ENCODE assay signal across 11 cellular contexts in the genomic region with DNA sequence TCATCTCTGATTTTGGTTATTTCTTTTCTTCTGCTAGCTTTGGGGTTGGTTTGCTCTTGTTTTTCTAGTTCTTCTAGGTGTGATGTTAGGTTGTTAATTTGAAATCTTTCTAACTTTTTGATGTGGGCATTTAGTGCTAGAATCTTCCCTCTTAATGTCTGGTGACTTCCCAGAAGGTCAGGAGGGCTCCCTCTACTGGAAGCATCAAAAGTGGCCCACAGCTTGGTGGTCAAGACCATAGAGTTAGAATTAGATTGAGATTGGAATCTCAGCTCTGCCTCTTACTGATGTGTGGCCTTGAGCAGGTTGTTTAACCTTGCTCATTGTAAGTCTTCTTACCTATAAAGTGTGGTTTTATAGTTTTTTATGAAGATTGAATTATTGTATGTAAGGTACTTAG.
DNase-seq lines count a peak whose midpoint lies in the region; ATAC-seq and TF ChIP-seq lines count a peak whose summit lies in the region.
"Had no signal": no experiment of that assay in that cellular context is flagged by ENCODE, and none has a peak within 500 bp of the region (broad histone marks: within the 10 kb centered on the region; RNA-seq: fewer than 3 reads in every experiment).

No MANE protein-coding gene starts in this region.

- H3K27ac ChIP-seq in SK-N-SH (ENCODE audit: low read depth in 2 of 2, low read length in 1 of 2) (no peak overlapping the region), neural progenitor cell (no peak overlapping the region)
- H3K27ac ChIP-seq: coronary artery had no signal

- H3K27me3 ChIP-seq in SK-N-SH (ENCODE audit: insufficient read depth) (no peaks in the 10 kb centered on the region), neural progenitor cell (no peaks in the 10 kb centered on the region)

- H3K9ac ChIP-seq in SK-N-SH, result no peak overlapping the region
- H3K9ac ChIP-seq in neural progenitor cell, result no peak overlapping the region

- peaks cover 21% of the 10 kb centered on the region for H3K9me3 Mint-ChIP-seq in chondrocyte (ENCODE audit: low read depth)
- peaks cover 14% of the 10 kb centered on the region for H3K9me3 Mint-ChIP-seq in neural progenitor cell

- no peak for TF ChIP-seq EP300 in SK-N-SH (IDR thresholded peaks at IDR 0.05; ENCODE audit: borderline replicate concordance in 1 of 2, low read depth in 1 of 2, low read length in 1 of 2)

- H3K4me3 ChIP-seq in SK-N-SH (ENCODE audit: low read depth in 2 of 2, low read length in 1 of 2) (no peak overlapping the region), neural progenitor cell (no peak overlapping the region)
- H3K4me3 ChIP-seq: coronary artery had no signal

- H4K20me1 ChIP-seq in SK-N-SH (ENCODE audit: insufficient read depth) (no peaks in the 10 kb centered on the region), neural progenitor cell (ENCODE audit: low read depth) (no peaks in the 10 kb centered on the region)

- H3K4me1 ChIP-seq in SK-N-SH (ENCODE audit: control insufficient read depth in 1 of 2, insufficient read depth in 2 of 2, low read depth in 1 of 2, low read length in 1 of 2) (peaks cover 8 to 12% of the 10 kb centered on the region in 2 experiments; a peak in 2 of 4 replicates), neural progenitor cell (no peaks in the 10 kb centered on the region)

- H3K4me1 Mint-ChIP-seq in chondrocyte (ENCODE audit: low read depth), result no peaks in the 10 kb centered on the region
- H3K4me1 Mint-ChIP-seq in neural progenitor cell, result no peaks in the 10 kb centered on the region
- H3K4me1 Mint-ChIP-seq: B cell had no signal

- no peaks in the 10 kb centered on the region for H3K36me3 ChIP-seq in SK-N-SH (replicated peaks in 1 of 2; ENCODE audit: control insufficient read depth in 1 of 2, insufficient read depth in 2 of 2, low read length in 1 of 2)
- no peaks in the 10 kb centered on the region for H3K36me3 ChIP-seq in neural progenitor cell

- H3F3A ChIP-seq in SK-N-SH (replicated peaks; ENCODE audit: insufficient read depth), result no peaks in the 10 kb centered on the region
- H3F3A ChIP-seq in neural progenitor cell (ENCODE audit: low read depth), result no peaks in the 10 kb centered on the region

- no peak overlapping the region for H2AFZ ChIP-seq in SK-N-SH (ENCODE audit: low read depth)
- H2AFZ ChIP-seq in neural progenitor cell (replicated peaks), result no peak overlapping the region

- POLR2A ChIA-PET in SK-N-SH (lab: Yijun Ruan, JAX), result no interaction called here

- H3K4me3 Mint-ChIP-seq in chondrocyte (ENCODE audit: unreplicated experiment) (no peak overlapping the region), neural progenitor cell (no peak overlapping the region)
- H3K4me3 Mint-ChIP-seq: B cell had no signal

- CTCF ChIA-PET in SK-N-SH (lab: Yijun Ruan, JAX), result interaction anchor here (1.4 kb wide), 1 partner anchor 71 kb away, joined by 3 read pairs; no protein-coding TSS in a partner anchor

- H3K79me2 ChIP-seq in SK-N-SH (ENCODE audit: insufficient read depth), result no peaks in the 10 kb centered on the region
- no peaks in the 10 kb centered on the region for H3K79me2 ChIP-seq in neural progenitor cell (ENCODE audit: low read depth)

- ATAC-seq in SK-N-SH treated with all-trans-retinoic acid at 6 μM for 48 hours, result no peak
- ATAC-seq in GM21360 (IDR thresholded peaks at IDR 0.05; ENCODE audit: unreplicated experiment), result no peak

- H3K27ac Mint-ChIP-seq in chondrocyte (ENCODE audit: unreplicated experiment) (no peak overlapping the region), neural progenitor cell (no peak overlapping the region)
- H3K27ac Mint-ChIP-seq: B cell had no signal

- H3K9me2 ChIP-seq in SK-N-SH, result no peaks in the 10 kb centered on the region

- H3K9me3 ChIP-seq in SK-N-SH (no peaks in the 10 kb centered on the region), neural progenitor cell (ENCODE audit: low read depth) (no peaks in the 10 kb centered on the region)

- H3K36me3 Mint-ChIP-seq in chondrocyte (ENCODE audit: low read depth) (peaks cover 4% of the 10 kb centered on the region), neural progenitor cell (no peaks in the 10 kb centered on the region)

- TF ChIP-seq RAD21 in SK-N-SH (IDR thresholded peaks at IDR 0.05; ENCODE audit: low read length), result no peak

- H3K27me3 Mint-ChIP-seq in chondrocyte (ENCODE audit: low read depth) (no peaks in the 10 kb centered on the region), neural progenitor cell (ENCODE audit: insufficient read depth, low read depth) (peaks cover 4% of the 10 kb centered on the region)

- TF ChIP-seq CTCF in SK-N-SH (IDR thresholded peaks at IDR 0.05) (peak; percentile 48), LNCAP (IDR thresholded peaks at IDR 0.05) (peak; percentile 46; the same call in 1 of the 2 replicates), chondrocyte (IDR thresholded peaks at IDR 0.05) (peak; percentile 27), neural progenitor cell (IDR thresholded peaks at IDR 0.05) (peak; percentile 50)

- no peak overlapping the region for H3K4me2 ChIP-seq in SK-N-SH
- no peak overlapping the region for H3K4me2 ChIP-seq in neural progenitor cell

- DNase-seq in SK-N-SH, result no peak
- DNase-seq in chondrocyte (ENCODE audit: low spot score), result no peak
- DNase-seq in neural progenitor cell (ENCODE audit: low spot score), result peak; percentile 12
- no peak for DNase-seq in retina
- no peak for DNase-seq in central memory CD4-positive, alpha-beta T cell
- DNase-seq: activated T-cell treated with anti-CD3 and anti-CD28 coated beads, Interleukin-2, amount 50 U/mL, for 1 hour had no signal

TF ChIP-seq in SK-N-SH, 30 proteins besides CTCF, POLR2A, EP300 and RAD21 (continues in another document):
- no peak for TF ChIP-seq TAF1 (IDR thresholded peaks at IDR 0.05; ENCODE audit: borderline replicate concordance, low read depth, low read length)
- TF ChIP-seq, protein P1, sequence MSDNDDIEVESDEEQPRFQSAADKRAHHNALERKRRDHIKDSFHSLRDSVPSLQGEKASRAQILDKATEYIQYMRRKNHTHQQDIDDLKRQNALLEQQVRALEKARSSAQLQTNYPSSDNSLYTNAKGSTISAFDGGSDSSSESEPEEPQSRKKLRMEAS (IDR thresholded peaks at IDR 0.05; ENCODE audit: low read depth), result no peak
- no peak for TF ChIP-seq TCF12 (IDR thresholded peaks at IDR 0.05)
- TF ChIP-seq, protein P2, sequence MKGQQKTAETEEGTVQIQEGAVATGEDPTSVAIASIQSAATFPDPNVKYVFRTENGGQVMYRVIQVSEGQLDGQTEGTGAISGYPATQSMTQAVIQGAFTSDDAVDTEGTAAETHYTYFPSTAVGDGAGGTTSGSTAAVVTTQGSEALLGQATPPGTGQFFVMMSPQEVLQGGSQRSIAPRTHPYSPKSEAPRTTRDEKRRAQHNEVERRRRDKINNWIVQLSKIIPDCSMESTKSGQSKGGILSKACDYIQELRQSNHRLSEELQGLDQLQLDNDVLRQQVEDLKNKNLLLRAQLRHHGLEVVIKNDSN (IDR thresholded peaks at IDR 0.05; ENCODE audit: borderline replicate concordance, low read depth), result no peak
- TF ChIP-seq GATA2 (CRISPR knock-in tag; IDR thresholded peaks at IDR 0.05), result no peak
- TF ChIP-seq YY1 (IDR thresholded peaks at IDR 0.05; ENCODE audit: low read depth), result no peak
- TF ChIP-seq, protein P3, sequence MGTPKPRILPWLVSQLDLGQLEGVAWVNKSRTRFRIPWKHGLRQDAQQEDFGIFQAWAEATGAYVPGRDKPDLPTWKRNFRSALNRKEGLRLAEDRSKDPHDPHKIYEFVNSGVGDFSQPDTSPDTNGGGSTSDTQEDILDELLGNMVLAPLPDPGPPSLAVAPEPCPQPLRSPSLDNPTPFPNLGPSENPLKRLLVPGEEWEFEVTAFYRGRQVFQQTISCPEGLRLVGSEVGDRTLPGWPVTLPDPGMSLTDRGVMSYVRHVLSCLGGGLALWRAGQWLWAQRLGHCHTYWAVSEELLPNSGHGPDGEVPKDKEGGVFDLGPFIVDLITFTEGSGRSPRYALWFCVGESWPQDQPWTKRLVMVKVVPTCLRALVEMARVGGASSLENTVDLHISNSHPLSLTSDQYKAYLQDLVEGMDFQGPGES (IDR thresholded peaks at IDR 0.05; ENCODE audit: low read depth, low read length), result no peak
- no peak for TF ChIP-seq CHD2 (IDR thresholded peaks at IDR 0.05; ENCODE audit: low read length, partially characterized antibody)
- TF ChIP-seq SMC3 (IDR thresholded peaks at IDR 0.05; ENCODE audit: low read depth, low read length), result no peak
- no peak for TF ChIP-seq JUND (IDR thresholded peaks at IDR 0.05)
- no peak for TF ChIP-seq FOXM1 (IDR thresholded peaks at IDR 0.05; ENCODE audit: low read depth)

TF ChIP-seq in SK-N-SH treated with all-trans-retinoic acid at 6 μM for 48 hours, 23 proteins besides CTCF, POLR2A, EP300 and RAD21:
- TF ChIP-seq ISL1 (CRISPR knock-in tag; IDR thresholded peaks at IDR 0.05) (no peak), PPARA (CRISPR knock-in tag; IDR thresholded peaks at IDR 0.05; ENCODE audit: borderline replicate concordance) (no peak), ZNF70 (CRISPR knock-in tag; IDR thresholded peaks at IDR 0.05) (no peak)
- TF ChIP-seq, protein P4, sequence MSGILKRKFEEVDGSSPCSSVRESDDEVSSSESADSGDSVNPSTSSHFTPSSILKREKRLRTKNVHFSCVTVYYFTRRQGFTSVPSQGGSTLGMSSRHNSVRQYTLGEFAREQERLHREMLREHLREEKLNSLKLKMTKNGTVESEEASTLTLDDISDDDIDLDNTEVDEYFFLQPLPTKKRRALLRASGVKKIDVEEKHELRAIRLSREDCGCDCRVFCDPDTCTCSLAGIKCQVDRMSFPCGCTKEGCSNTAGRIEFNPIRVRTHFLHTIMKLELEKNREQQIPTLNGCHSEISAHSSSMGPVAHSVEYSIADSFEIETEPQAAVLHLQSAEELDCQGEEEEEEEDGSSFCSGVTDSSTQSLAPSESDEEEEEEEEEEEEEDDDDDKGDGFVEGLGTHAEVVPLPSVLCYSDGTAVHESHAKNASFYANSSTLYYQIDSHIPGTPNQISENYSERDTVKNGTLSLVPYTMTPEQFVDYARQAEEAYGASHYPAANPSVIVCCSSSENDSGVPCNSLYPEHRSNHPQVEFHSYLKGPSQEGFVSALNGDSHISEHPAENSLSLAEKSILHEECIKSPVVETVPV (CRISPR knock-in tag; IDR thresholded peaks at IDR 0.05), result no peak
- TF ChIP-seq, protein P5, sequence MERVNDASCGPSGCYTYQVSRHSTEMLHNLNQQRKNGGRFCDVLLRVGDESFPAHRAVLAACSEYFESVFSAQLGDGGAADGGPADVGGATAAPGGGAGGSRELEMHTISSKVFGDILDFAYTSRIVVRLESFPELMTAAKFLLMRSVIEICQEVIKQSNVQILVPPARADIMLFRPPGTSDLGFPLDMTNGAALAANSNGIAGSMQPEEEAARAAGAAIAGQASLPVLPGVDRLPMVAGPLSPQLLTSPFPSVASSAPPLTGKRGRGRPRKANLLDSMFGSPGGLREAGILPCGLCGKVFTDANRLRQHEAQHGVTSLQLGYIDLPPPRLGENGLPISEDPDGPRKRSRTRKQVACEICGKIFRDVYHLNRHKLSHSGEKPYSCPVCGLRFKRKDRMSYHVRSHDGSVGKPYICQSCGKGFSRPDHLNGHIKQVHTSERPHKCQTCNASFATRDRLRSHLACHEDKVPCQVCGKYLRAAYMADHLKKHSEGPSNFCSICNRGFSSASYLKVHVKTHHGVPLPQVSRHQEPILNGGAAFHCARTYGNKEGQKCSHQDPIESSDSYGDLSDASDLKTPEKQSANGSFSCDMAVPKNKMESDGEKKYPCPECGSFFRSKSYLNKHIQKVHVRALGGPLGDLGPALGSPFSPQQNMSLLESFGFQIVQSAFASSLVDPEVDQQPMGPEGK (CRISPR knock-in tag; IDR thresholded peaks at IDR 0.05; ENCODE audit: borderline replicate concordance), result no peak
TF ChIP-seq in SK-N-SH treated with all-trans-retinoic acid at 6 μM for 48 hours: peak in this region for 0.
